ENCODE assay signal across 15 cellular contexts in genomic region chr10:112679392-112679791, GRCh38.
"Had no signal": no experiment of that assay in that cellular context is flagged by ENCODE, and none has a peak within 500 bp of the region (broad histone marks: within the 10 kb centered on the region; RNA-seq: fewer than 3 reads in every experiment).

No MANE protein-coding gene starts in this region.

- H3K27me3 Mint-ChIP-seq: dendritic cell treated with granulocyte-macrophage colony-stimulating factor and Interleukin-4, amounts not matched to agents 40 ng/mL and 50 ng/mL, for 4 days; effector memory CD8-positive, alpha-beta T cell; naive thymus-derived CD8-positive, alpha-beta T cell had no signal

- H3K36me3 ChIP-seq: sigmoid colon, stomach, thoracic aorta had no signal

- H3K4me1 Mint-ChIP-seq: naive thymus-derived CD8-positive, alpha-beta T cell had no signal

- DNase-seq: effector memory CD8-positive, alpha-beta T cell; foreskin keratinocyte; left colon; left ventricle myocardium superior; mucosa of descending colon; naive thymus-derived CD8-positive, alpha-beta T cell; posterior cingulate gyrus; sigmoid colon; stimulated activated CD4-positive, alpha-beta T cell treated with anti-CD3 and anti-CD28 coated beads, Interleukin-12 subunit alpha, Interleukin-12 subunit beta, amount 100 ng/mL, for 4 hours; stimulated activated naive CD4-positive, alpha-beta T cell; stomach had no signal

- FAIRE-seq: colon had no signal

- H3K4me1 ChIP-seq: foreskin keratinocyte had no signal

- ATAC-seq: effector memory CD8-positive, alpha-beta T cell; foreskin keratinocyte; left colon; left ventricle myocardium superior; mucosa of descending colon; naive thymus-derived CD8-positive, alpha-beta T cell had no signal

- H3K4me3 Mint-ChIP-seq: dendritic cell treated with granulocyte-macrophage colony-stimulating factor and Interleukin-4, amounts not matched to agents 40 ng/mL and 50 ng/mL, for 4 days; effector memory CD8-positive, alpha-beta T cell; naive thymus-derived CD8-positive, alpha-beta T cell had no signal

- H3K27me3 ChIP-seq: foreskin keratinocyte, sigmoid colon, stomach had no signal

- H3K4me3 ChIP-seq: mucosa of descending colon, sigmoid colon, skin epidermis, stomach, thoracic aorta had no signal

- H3K27ac Mint-ChIP-seq: dendritic cell treated with granulocyte-macrophage colony-stimulating factor and Interleukin-4, amounts not matched to agents 40 ng/mL and 50 ng/mL, for 4 days; effector memory CD8-positive, alpha-beta T cell; naive thymus-derived CD8-positive, alpha-beta T cell had no signal

- H3K27ac ChIP-seq: foreskin keratinocyte, sigmoid colon, skin epidermis, stomach, thoracic aorta had no signal

- H3K9me3 ChIP-seq: mucosa of descending colon, sigmoid colon, stomach, thoracic aorta had no signal

- H3K9me3 Mint-ChIP-seq: dendritic cell treated with granulocyte-macrophage colony-stimulating factor and Interleukin-4, amounts not matched to agents 40 ng/mL and 50 ng/mL, for 4 days; effector memory CD8-positive, alpha-beta T cell; naive thymus-derived CD8-positive, alpha-beta T cell had no signal
